9 cellular contexts compared by ENCODE assay signal in genomic region chr20:50335105-50335504, GRCh38.
DNase-seq lines count a peak whose midpoint lies in the region; ATAC-seq and TF ChIP-seq lines count a peak whose summit lies in the region.
"Had no signal": no experiment of that assay in that cellular context is flagged by ENCODE, and none has a peak within 500 bp of the region (broad histone marks: within the 10 kb centered on the region; RNA-seq: fewer than 3 reads in every experiment).

No MANE protein-coding gene starts in this region.

- no peaks in the 10 kb centered on the region for H3K27me3 ChIP-seq in CD8-positive, alpha-beta memory T cell (ENCODE audit: insufficient read depth, low read length, poor library complexity, severe bottlenecking)

- no peak overlapping the region for H3K27ac ChIP-seq in CD8-positive, alpha-beta memory T cell (ENCODE audit: low read depth, low read length)
- H3K27ac ChIP-seq: BLaER1 had no signal

- no peaks in the 10 kb centered on the region for H3K9me3 ChIP-seq in mucosa of descending colon
- no peaks in the 10 kb centered on the region for H3K9me3 ChIP-seq in CD8-positive, alpha-beta memory T cell (ENCODE audit: low read length)
- H3K9me3 ChIP-seq: BLaER1 had no signal

- POLR2A ChIA-PET in activated CD8-positive, alpha-beta T cell treated with anti-CD3 and anti-CD28 coated beads, Interleukin-2, amount 10 ng/mL, durations not matched to agents 7 days and 5 days (lab: Charles Lee): no interaction called here
- POLR2A ChIA-PET in CD8-positive, alpha-beta memory T cell (lab: Charles Lee): no interaction called here

- peaks cover 47% of the 10 kb centered on the region for H3K4me1 Mint-ChIP-seq in activated CD8-positive, alpha-beta T cell treated with anti-CD3 and anti-CD28 coated beads, Interleukin-2, amount 10 ng/mL, durations not matched to agents 7 days and 5 days (ENCODE audit: low read depth)
- peaks cover 21 to 26% (median 22%) of the 10 kb centered on the region in 3 donors for H3K4me1 Mint-ChIP-seq in CD8-positive, alpha-beta memory T cell

- ATAC-seq in activated CD8-positive, alpha-beta T cell treated with anti-CD3 and anti-CD28 coated beads, Interleukin-2, amount 10 ng/mL, durations not matched to agents 7 days and 5 days: no peak
- peak; percentile 64 for ATAC-seq in mucosa of descending colon
- ATAC-seq in HG03432 (IDR thresholded peaks at IDR 0.05; ENCODE audit: unreplicated experiment): no peak

- CTCF ChIA-PET in activated CD8-positive, alpha-beta T cell treated with anti-CD3 and anti-CD28 coated beads, Interleukin-2, amount 10 ng/mL, durations not matched to agents 7 days and 5 days (lab: Charles Lee): no interaction called here
- CTCF ChIA-PET in CD8-positive, alpha-beta memory T cell (lab: Charles Lee): no interaction called here

- H3K36me3 Mint-ChIP-seq in activated CD8-positive, alpha-beta T cell treated with anti-CD3 and anti-CD28 coated beads, Interleukin-2, amount 10 ng/mL, durations not matched to agents 7 days and 5 days (ENCODE audit: low read depth): no peaks in the 10 kb centered on the region
- H3K36me3 Mint-ChIP-seq in CD8-positive, alpha-beta memory T cell: no peaks in the 10 kb centered on the region

- H3K36me3 ChIP-seq in mucosa of descending colon (ENCODE audit: low read depth): no peaks in the 10 kb centered on the region
- H3K36me3 ChIP-seq in CD8-positive, alpha-beta memory T cell (ENCODE audit: insufficient read depth, low read length): no peaks in the 10 kb centered on the region
- H3K36me3 ChIP-seq: BLaER1 had no signal

- no peaks in the 10 kb centered on the region for H3K9me3 Mint-ChIP-seq in activated CD8-positive, alpha-beta T cell treated with anti-CD3 and anti-CD28 coated beads, Interleukin-2, amount 10 ng/mL, durations not matched to agents 7 days and 5 days (ENCODE audit: insufficient read depth)
- no peaks in the 10 kb centered on the region for H3K9me3 Mint-ChIP-seq in CD8-positive, alpha-beta memory T cell

- intact Hi-C loops in mucosa of descending colon (cut with DNase I, micrococcal nuclease): no loop called here

- no peak overlapping the region for H3K27ac Mint-ChIP-seq in activated CD8-positive, alpha-beta T cell treated with anti-CD3 and anti-CD28 coated beads, Interleukin-2, amount 10 ng/mL, durations not matched to agents 7 days and 5 days
- H3K27ac Mint-ChIP-seq in CD8-positive, alpha-beta memory T cell: no peak overlapping the region

- no peak overlapping the region for H3K4me3 ChIP-seq in mucosa of descending colon
- no peak overlapping the region for H3K4me3 ChIP-seq in CD8-positive, alpha-beta memory T cell (ENCODE audit: low read length)
- H3K4me3 ChIP-seq: BLaER1 had no signal

- peak; percentile 38 for DNase-seq in activated CD4-positive, alpha-beta T cell treated with anti-CD3 and anti-CD28 coated beads for 48 hours
- no peak for DNase-seq in activated CD4-positive, alpha-beta T cell treated with anti-CD3 and anti-CD28 coated beads, Interleukin-2, amount 50 U/mL, for 48 hours
- DNase-seq in NCI-H2196 treated with DMSO at 0.1 percent for 48 hours (lab: John Stamatoyannopoulos, UW; ENCODE audit: unreplicated experiment): peak; percentile 40
- peak; percentile 36 for DNase-seq in activated CD8-positive, alpha-beta T cell treated with anti-CD3 and anti-CD28 coated beads, Interleukin-2, amount 10 ng/mL, durations not matched to agents 7 days and 5 days
- DNase-seq in mucosa of descending colon: no peak
- DNase-seq in CD8-positive, alpha-beta memory T cell: no peak
- no peak for DNase-seq in mesenteric fat pad (ENCODE audit: low spot score)

- peaks cover 18% of the 10 kb centered on the region for H3K4me1 ChIP-seq in mucosa of descending colon (ENCODE audit: low read depth)
- H3K4me1 ChIP-seq in CD8-positive, alpha-beta memory T cell (ENCODE audit: insufficient read depth, low read length): peaks cover 22% of the 10 kb centered on the region

- TF ChIP-seq CTCF in mucosa of descending colon (IDR thresholded peaks at IDR 0.05): no peak

- H3K4me3 Mint-ChIP-seq in activated CD8-positive, alpha-beta T cell treated with anti-CD3 and anti-CD28 coated beads, Interleukin-2, amount 10 ng/mL, durations not matched to agents 7 days and 5 days: no peak overlapping the region
- no peak overlapping the region for H3K4me3 Mint-ChIP-seq in CD8-positive, alpha-beta memory T cell

- H3K27me3 Mint-ChIP-seq in activated CD8-positive, alpha-beta T cell treated with anti-CD3 and anti-CD28 coated beads, Interleukin-2, amount 10 ng/mL, durations not matched to agents 7 days and 5 days (ENCODE audit: low read depth): peaks cover 18% of the 10 kb centered on the region
- H3K27me3 Mint-ChIP-seq in CD8-positive, alpha-beta memory T cell: peaks cover 1 to 11% of the 10 kb centered on the region in 2 donors

Comparison
In these comparisons a context has a peak if more than half of its experiments do, and no peak if none do; other contexts are left out.
1. DNase-seq: peak in activated CD4-positive, alpha-beta T cell treated with anti-CD3 and anti-CD28 coated beads for 48 hours (single experiment), NCI-H2196 treated with DMSO at 0.1 percent for 48 hours (single experiment) and activated CD8-positive, alpha-beta T cell treated with anti-CD3 and anti-CD28 coated beads, Interleukin-2, amount 10 ng/mL, durations not matched to agents 7 days and 5 days (single experiment); none in activated CD4-positive, alpha-beta T cell treated with anti-CD3 and anti-CD28 coated beads, Interleukin-2, amount 50 U/mL, for 48 hours (0 of 2), mucosa of descending colon (0 of 3), CD8-positive, alpha-beta memory T cell (0 of 5) and mesenteric fat pad (single experiment).